In genomic region chr19:39324242-39324842, GRCh38 we compare ENCODE assay signal across 1 cellular context.
A peak's percentile ranks its signal among the peaks of the same experiment; 100 is the strongest.
TF ChIP-seq lines count a peak whose summit lies in the region.

No MANE protein-coding gene starts in this region.

TF ChIP-seq in K562, 482 proteins besides CTCF, POLR2A, EP300 and RAD21:
- peak; percentile 54; the same call in 1 of the 2 replicates for TF ChIP-seq C11orf30 (IDR thresholded peaks at IDR 0.05; ENCODE audit: low read depth)
- TF ChIP-seq HDAC1 (IDR thresholded peaks at IDR 0.05): 0 out of 4 replicates have a peak, but pooled peaks of 1 of the 2 experiments have one; percentile 22
- TF ChIP-seq THRB (CRISPR knock-in tag; conservative IDR thresholded peaks at IDR 0.05): 0 out of 2 replicates have a peak, but pooled peaks have one; percentile 9
- no peak for TF ChIP-seq HLTF (IDR thresholded peaks at IDR 0.05)
- peak; percentile 45; the same call in 1 of the 2 replicates for TF ChIP-seq ZNF512 (tag; IDR thresholded peaks at IDR 0.05)
- TF ChIP-seq ZNF316 (IDR thresholded peaks at IDR 0.05): 0 out of 2 replicates have a peak, but pooled peaks have one; percentile 39
- peak in 1 of 2 experiments; percentile 10; a peak in 1 of 4 replicates for TF ChIP-seq KDM1A (IDR thresholded peaks at IDR 0.05)
- no peak for TF ChIP-seq RFX1 (IDR thresholded peaks at IDR 0.05)
